Comparison of ENCODE assay signal across 1 cellular context in genomic region chr3:194579091-194579606, GRCh38.
TF ChIP-seq lines count a peak whose summit lies in the region.

No MANE protein-coding gene starts in this region.

TF ChIP-seq in K562, 482 proteins besides CTCF, POLR2A, EP300 and RAD21 (continued from another document):
- TF ChIP-seq, protein P1, sequence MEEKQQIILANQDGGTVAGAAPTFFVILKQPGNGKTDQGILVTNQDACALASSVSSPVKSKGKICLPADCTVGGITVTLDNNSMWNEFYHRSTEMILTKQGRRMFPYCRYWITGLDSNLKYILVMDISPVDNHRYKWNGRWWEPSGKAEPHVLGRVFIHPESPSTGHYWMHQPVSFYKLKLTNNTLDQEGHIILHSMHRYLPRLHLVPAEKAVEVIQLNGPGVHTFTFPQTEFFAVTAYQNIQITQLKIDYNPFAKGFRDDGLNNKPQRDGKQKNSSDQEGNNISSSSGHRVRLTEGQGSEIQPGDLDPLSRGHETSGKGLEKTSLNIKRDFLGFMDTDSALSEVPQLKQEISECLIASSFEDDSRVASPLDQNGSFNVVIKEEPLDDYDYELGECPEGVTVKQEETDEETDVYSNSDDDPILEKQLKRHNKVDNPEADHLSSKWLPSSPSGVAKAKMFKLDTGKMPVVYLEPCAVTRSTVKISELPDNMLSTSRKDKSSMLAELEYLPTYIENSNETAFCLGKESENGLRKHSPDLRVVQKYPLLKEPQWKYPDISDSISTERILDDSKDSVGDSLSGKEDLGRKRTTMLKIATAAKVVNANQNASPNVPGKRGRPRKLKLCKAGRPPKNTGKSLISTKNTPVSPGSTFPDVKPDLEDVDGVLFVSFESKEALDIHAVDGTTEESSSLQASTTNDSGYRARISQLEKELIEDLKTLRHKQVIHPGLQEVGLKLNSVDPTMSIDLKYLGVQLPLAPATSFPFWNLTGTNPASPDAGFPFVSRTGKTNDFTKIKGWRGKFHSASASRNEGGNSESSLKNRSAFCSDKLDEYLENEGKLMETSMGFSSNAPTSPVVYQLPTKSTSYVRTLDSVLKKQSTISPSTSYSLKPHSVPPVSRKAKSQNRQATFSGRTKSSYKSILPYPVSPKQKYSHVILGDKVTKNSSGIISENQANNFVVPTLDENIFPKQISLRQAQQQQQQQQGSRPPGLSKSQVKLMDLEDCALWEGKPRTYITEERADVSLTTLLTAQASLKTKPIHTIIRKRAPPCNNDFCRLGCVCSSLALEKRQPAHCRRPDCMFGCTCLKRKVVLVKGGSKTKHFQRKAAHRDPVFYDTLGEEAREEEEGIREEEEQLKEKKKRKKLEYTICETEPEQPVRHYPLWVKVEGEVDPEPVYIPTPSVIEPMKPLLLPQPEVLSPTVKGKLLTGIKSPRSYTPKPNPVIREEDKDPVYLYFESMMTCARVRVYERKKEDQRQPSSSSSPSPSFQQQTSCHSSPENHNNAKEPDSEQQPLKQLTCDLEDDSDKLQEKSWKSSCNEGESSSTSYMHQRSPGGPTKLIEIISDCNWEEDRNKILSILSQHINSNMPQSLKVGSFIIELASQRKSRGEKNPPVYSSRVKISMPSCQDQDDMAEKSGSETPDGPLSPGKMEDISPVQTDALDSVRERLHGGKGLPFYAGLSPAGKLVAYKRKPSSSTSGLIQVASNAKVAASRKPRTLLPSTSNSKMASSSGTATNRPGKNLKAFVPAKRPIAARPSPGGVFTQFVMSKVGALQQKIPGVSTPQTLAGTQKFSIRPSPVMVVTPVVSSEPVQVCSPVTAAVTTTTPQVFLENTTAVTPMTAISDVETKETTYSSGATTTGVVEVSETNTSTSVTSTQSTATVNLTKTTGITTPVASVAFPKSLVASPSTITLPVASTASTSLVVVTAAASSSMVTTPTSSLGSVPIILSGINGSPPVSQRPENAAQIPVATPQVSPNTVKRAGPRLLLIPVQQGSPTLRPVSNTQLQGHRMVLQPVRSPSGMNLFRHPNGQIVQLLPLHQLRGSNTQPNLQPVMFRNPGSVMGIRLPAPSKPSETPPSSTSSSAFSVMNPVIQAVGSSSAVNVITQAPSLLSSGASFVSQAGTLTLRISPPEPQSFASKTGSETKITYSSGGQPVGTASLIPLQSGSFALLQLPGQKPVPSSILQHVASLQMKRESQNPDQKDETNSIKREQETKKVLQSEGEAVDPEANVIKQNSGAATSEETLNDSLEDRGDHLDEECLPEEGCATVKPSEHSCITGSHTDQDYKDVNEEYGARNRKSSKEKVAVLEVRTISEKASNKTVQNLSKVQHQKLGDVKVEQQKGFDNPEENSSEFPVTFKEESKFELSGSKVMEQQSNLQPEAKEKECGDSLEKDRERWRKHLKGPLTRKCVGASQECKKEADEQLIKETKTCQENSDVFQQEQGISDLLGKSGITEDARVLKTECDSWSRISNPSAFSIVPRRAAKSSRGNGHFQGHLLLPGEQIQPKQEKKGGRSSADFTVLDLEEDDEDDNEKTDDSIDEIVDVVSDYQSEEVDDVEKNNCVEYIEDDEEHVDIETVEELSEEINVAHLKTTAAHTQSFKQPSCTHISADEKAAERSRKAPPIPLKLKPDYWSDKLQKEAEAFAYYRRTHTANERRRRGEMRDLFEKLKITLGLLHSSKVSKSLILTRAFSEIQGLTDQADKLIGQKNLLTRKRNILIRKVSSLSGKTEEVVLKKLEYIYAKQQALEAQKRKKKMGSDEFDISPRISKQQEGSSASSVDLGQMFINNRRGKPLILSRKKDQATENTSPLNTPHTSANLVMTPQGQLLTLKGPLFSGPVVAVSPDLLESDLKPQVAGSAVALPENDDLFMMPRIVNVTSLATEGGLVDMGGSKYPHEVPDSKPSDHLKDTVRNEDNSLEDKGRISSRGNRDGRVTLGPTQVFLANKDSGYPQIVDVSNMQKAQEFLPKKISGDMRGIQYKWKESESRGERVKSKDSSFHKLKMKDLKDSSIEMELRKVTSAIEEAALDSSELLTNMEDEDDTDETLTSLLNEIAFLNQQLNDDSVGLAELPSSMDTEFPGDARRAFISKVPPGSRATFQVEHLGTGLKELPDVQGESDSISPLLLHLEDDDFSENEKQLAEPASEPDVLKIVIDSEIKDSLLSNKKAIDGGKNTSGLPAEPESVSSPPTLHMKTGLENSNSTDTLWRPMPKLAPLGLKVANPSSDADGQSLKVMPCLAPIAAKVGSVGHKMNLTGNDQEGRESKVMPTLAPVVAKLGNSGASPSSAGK (IDR thresholded peaks at IDR 0.05) = no peak
- TF ChIP-seq PBX2 (CRISPR knock-in tag; IDR thresholded peaks at IDR 0.05; ENCODE audit: low read depth) = no peak
- TF ChIP-seq PBX2 (tag; conservative IDR thresholded peaks at IDR 0.05; ENCODE audit: low read depth) = peak; percentile 47
- TF ChIP-seq ZNF551 (CRISPR knock-in tag; IDR thresholded peaks at IDR 0.05) = no peak
- no peak for TF ChIP-seq ZNF75A (CRISPR knock-in tag; IDR thresholded peaks at IDR 0.05)
- TF ChIP-seq, protein P2, sequence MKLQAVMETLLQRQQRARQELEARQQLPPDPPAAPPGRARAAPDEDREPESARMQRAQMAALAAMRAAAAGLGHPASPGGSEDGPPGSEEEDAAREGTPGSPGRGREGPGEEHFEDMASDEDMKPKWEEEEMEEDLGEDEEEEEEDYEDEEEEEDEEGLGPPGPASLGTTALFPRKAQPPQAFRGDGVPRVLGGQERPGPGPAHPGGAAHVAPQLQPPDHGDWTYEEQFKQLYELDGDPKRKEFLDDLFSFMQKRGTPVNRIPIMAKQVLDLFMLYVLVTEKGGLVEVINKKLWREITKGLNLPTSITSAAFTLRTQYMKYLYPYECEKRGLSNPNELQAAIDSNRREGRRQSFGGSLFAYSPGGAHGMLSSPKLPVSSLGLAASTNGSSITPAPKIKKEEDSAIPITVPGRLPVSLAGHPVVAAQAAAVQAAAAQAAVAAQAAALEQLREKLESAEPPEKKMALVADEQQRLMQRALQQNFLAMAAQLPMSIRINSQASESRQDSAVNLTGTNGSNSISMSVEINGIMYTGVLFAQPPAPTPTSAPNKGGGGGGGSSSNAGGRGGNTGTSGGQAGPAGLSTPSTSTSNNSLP (IDR thresholded peaks at IDR 0.05; ENCODE audit: borderline replicate concordance, low read depth, low read length) = no peak
